1 cellular context compared by ENCODE assay signal in the genomic region with DNA sequence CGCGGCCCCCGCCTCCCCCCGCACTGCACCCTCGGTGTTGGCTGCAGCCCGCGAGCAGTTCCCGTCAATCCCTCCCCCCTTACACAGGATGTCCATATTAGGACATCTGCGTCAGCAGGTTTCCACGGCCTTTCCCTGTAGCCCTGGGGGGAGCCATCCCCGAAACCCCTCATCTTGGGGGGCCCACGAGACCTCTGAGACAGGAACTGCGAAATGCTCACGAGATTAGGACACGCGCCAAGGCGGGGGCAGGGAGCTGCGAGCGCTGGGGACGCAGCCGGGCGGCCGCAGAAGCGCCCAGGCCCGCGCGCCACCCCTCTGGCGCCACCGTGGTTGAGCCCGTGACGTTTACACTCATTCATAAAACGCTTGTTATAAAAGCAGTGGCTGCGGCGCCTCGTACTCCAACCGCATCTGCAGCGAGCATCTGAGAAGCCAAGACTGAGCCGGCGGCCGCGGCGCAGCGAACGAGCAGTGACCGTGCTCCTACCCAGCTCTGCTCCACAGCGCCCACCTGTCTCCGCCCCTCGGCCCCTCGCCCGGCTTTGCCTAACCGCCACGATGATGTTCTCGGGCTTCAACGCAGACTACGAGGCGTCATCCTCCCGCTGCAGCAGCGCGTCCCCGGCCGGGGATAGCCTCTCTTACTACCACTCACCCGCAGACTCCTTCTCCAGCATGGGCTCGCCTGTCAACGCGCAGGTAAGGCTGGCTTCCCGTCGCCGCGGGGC.
A peak's percentile ranks its signal among the peaks of the same experiment; 100 is the strongest.
TF ChIP-seq lines count a peak whose summit lies in the region.

A gene (plus strand): TSS at position 407 of the 731 bp plus-strand sequence. CDS start 155 bp downstream, at position 562.

TF ChIP-seq in WTC11, 78 proteins besides CTCF, POLR2A, EP300 and RAD21 (continued from another document):
- no peak; the same call in 1 of the 2 replicates for TF ChIP-seq PRRX2 (CRISPR knock-in tag; IDR thresholded peaks at IDR 0.05)
- TF ChIP-seq, protein P1, sequence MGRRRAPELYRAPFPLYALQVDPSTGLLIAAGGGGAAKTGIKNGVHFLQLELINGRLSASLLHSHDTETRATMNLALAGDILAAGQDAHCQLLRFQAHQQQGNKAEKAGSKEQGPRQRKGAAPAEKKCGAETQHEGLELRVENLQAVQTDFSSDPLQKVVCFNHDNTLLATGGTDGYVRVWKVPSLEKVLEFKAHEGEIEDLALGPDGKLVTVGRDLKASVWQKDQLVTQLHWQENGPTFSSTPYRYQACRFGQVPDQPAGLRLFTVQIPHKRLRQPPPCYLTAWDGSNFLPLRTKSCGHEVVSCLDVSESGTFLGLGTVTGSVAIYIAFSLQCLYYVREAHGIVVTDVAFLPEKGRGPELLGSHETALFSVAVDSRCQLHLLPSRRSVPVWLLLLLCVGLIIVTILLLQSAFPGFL (CRISPR knock-in tag; IDR thresholded peaks at IDR 0.05; ENCODE audit: borderline replicate concordance) = no peak
- no peak for TF ChIP-seq IRF2 (CRISPR knock-in tag; IDR thresholded peaks at IDR 0.05; ENCODE audit: borderline replicate concordance, low read depth)
- peak; percentile 11; the same call in 1 of the 2 replicates for TF ChIP-seq ZNF121 (CRISPR knock-in tag; IDR thresholded peaks at IDR 0.05)
- TF ChIP-seq SOX15 (CRISPR knock-in tag; IDR thresholded peaks at IDR 0.05) = no peak
- 0 out of 2 replicates have a peak, but pooled peaks have one; percentile 65 for TF ChIP-seq ZNF232 (CRISPR knock-in tag; IDR thresholded peaks at IDR 0.05)
- TF ChIP-seq GRHL2 (CRISPR knock-in tag; IDR thresholded peaks at IDR 0.05; ENCODE audit: insufficient replicate concordance, severe bottlenecking) = no peak
- no peak; the same call in 1 of the 2 replicates for TF ChIP-seq TEAD1 (CRISPR knock-in tag; IDR thresholded peaks at IDR 0.05)
- TF ChIP-seq, protein P2, sequence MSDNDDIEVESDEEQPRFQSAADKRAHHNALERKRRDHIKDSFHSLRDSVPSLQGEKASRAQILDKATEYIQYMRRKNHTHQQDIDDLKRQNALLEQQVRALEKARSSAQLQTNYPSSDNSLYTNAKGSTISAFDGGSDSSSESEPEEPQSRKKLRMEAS (CRISPR knock-in tag; IDR thresholded peaks at IDR 0.05) = peak; percentile 68
- no peak for TF ChIP-seq OVOL2 (CRISPR knock-in tag; IDR thresholded peaks at IDR 0.05; ENCODE audit: borderline replicate concordance)
- TF ChIP-seq NFE2L1 (CRISPR knock-in tag; IDR thresholded peaks at IDR 0.05) = peak; percentile 61; the same call in 1 of the 2 replicates
- TF ChIP-seq ETV6 (CRISPR knock-in tag; IDR thresholded peaks at IDR 0.05) = peak; percentile 64; the same call in 1 of the 2 replicates
- TF ChIP-seq, protein P3, sequence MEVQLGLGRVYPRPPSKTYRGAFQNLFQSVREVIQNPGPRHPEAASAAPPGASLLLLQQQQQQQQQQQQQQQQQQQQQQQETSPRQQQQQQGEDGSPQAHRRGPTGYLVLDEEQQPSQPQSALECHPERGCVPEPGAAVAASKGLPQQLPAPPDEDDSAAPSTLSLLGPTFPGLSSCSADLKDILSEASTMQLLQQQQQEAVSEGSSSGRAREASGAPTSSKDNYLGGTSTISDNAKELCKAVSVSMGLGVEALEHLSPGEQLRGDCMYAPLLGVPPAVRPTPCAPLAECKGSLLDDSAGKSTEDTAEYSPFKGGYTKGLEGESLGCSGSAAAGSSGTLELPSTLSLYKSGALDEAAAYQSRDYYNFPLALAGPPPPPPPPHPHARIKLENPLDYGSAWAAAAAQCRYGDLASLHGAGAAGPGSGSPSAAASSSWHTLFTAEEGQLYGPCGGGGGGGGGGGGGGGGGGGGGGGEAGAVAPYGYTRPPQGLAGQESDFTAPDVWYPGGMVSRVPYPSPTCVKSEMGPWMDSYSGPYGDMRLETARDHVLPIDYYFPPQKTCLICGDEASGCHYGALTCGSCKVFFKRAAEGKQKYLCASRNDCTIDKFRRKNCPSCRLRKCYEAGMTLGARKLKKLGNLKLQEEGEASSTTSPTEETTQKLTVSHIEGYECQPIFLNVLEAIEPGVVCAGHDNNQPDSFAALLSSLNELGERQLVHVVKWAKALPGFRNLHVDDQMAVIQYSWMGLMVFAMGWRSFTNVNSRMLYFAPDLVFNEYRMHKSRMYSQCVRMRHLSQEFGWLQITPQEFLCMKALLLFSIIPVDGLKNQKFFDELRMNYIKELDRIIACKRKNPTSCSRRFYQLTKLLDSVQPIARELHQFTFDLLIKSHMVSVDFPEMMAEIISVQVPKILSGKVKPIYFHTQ (CRISPR knock-in tag; IDR thresholded peaks at IDR 0.05) = no peak
- TF ChIP-seq TP53 (CRISPR knock-in tag; IDR thresholded peaks at IDR 0.05) = peak; percentile 64; the same call in 1 of the 2 replicates
- TF ChIP-seq SP1 (CRISPR knock-in tag; conservative IDR thresholded peaks at IDR 0.05) = peak; percentile 55
- TF ChIP-seq CREM (CRISPR knock-in tag; IDR thresholded peaks at IDR 0.05) = peak; percentile 90
- TF ChIP-seq, protein P4, sequence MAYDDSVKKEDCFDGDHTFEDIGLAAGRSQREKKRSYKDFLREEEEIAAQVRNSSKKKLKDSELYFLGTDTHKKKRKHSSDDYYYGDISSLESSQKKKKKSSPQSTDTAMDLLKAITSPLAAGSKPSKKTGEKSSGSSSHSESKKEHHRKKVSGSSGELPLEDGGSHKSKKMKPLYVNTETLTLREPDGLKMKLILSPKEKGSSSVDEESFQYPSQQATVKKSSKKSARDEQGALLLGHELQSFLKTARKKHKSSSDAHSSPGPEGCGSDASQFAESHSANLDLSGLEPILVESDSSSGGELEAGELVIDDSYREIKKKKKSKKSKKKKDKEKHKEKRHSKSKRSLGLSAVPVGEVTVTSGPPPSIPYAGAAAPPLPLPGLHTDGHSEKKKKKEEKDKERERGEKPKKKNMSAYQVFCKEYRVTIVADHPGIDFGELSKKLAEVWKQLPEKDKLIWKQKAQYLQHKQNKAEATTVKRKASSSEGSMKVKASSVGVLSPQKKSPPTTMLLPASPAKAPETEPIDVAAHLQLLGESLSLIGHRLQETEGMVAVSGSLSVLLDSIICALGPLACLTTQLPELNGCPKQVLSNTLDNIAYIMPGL (CRISPR knock-in tag; IDR thresholded peaks at IDR 0.05) = peak; percentile 65; the same call in 1 of the 2 replicates
- TF ChIP-seq, protein P5, sequence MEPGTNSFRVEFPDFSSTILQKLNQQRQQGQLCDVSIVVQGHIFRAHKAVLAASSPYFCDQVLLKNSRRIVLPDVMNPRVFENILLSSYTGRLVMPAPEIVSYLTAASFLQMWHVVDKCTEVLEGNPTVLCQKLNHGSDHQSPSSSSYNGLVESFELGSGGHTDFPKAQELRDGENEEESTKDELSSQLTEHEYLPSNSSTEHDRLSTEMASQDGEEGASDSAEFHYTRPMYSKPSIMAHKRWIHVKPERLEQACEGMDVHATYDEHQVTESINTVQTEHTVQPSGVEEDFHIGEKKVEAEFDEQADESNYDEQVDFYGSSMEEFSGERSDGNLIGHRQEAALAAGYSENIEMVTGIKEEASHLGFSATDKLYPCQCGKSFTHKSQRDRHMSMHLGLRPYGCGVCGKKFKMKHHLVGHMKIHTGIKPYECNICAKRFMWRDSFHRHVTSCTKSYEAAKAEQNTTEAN (CRISPR knock-in tag; IDR thresholded peaks at IDR 0.05) = peak; percentile 85; the same call in 1 of the 2 replicates
- no peak for TF ChIP-seq ZNF396 (CRISPR knock-in tag; IDR thresholded peaks at IDR 0.05; ENCODE audit: borderline replicate concordance)
- TF ChIP-seq, protein P6, sequence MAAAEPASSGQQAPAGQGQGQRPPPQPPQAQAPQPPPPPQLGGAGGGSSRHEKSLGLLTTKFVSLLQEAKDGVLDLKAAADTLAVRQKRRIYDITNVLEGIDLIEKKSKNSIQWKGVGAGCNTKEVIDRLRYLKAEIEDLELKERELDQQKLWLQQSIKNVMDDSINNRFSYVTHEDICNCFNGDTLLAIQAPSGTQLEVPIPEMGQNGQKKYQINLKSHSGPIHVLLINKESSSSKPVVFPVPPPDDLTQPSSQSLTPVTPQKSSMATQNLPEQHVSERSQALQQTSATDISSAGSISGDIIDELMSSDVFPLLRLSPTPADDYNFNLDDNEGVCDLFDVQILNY (CRISPR knock-in tag; IDR thresholded peaks at IDR 0.05) = peak; percentile 57
- TF ChIP-seq, protein P7, sequence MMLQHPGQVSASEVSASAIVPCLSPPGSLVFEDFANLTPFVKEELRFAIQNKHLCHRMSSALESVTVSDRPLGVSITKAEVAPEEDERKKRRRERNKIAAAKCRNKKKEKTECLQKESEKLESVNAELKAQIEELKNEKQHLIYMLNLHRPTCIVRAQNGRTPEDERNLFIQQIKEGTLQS (CRISPR knock-in tag; conservative IDR thresholded peaks at IDR 0.05) = no peak
- TF ChIP-seq ATF1 (CRISPR knock-in tag; IDR thresholded peaks at IDR 0.05) = no peak
- no peak for TF ChIP-seq ZNF219 (CRISPR knock-in tag; IDR thresholded peaks at IDR 0.05; ENCODE audit: borderline replicate concordance)
- TF ChIP-seq, protein P8, sequence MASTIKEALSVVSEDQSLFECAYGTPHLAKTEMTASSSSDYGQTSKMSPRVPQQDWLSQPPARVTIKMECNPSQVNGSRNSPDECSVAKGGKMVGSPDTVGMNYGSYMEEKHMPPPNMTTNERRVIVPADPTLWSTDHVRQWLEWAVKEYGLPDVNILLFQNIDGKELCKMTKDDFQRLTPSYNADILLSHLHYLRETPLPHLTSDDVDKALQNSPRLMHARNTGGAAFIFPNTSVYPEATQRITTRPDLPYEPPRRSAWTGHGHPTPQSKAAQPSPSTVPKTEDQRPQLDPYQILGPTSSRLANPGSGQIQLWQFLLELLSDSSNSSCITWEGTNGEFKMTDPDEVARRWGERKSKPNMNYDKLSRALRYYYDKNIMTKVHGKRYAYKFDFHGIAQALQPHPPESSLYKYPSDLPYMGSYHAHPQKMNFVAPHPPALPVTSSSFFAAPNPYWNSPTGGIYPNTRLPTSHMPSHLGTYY (CRISPR knock-in tag; IDR thresholded peaks at IDR 0.05) = peak; percentile 76; the same call in 1 of the 2 replicates
- TF ChIP-seq ELF4 (CRISPR knock-in tag; IDR thresholded peaks at IDR 0.05; ENCODE audit: low read depth) = no peak
